ENCODE assay signal across 16 cellular contexts in the genomic region with DNA sequence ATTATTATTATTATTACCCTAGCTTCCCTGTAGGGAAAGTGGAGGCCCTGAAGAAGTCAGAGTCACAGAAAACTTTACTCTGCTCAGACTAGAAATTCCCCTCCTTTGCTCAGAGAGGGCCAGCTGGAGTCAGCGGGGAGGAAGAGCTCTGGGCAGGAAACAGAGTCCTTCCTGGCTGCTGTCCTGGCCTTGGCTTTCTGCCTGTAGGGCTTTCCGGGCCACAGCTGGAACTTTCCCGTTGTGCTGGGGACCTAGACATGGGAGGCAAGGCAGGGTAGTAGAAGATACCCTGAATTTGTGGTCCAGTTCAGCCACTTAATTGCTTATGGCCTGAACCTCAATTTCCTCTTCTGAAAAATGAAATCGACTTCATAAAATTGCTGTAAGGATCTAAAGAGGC. TPM values are rescaled to one million over a fixed set of nuclear protein-coding genes. Genes with fewer than 3 reads are reported as not detected.
DNase-seq lines count a peak whose midpoint lies in the region; ATAC-seq and TF ChIP-seq lines count a peak whose summit lies in the region.
"Had no signal": no experiment of that assay in that cellular context is flagged by ENCODE, and none has a peak within 500 bp of the region (broad histone marks: within the 10 kb centered on the region; RNA-seq: fewer than 3 reads in every experiment).

No MANE protein-coding gene starts in this region.

- no peaks in the 10 kb centered on the region for H3K4me1 Mint-ChIP-seq in immature natural killer cell
- H3K4me1 Mint-ChIP-seq: stimulated activated effector memory CD8-positive, alpha-beta T cell treated with anti-CD3 and anti-CD28 coated beads, Interleukin-12 subunit alpha, Interleukin-12 subunit beta, amount 100 ng/mL, for 72 hours had no signal

- no peak overlapping the region for H3K4me3 ChIP-seq in HL-60 (replicated peaks; ENCODE audit: insufficient read depth, low read length)
- H3K4me3 ChIP-seq in choroid plexus epithelial cell (ENCODE audit: low read depth, low read length) = no peak overlapping the region
- H3K4me3 ChIP-seq in left lung = no peak overlapping the region
- H3K4me3 ChIP-seq in stomach = no peak overlapping the region

- H3K4me1 ChIP-seq in left lung = peaks cover 22 to 86% of the 10 kb centered on the region in 2 donors
- H3K4me1 ChIP-seq in stomach = peaks cover 0 to 67% (median 21%) of the 10 kb centered on the region in 4 donors
- no peaks in the 10 kb centered on the region for H3K4me1 ChIP-seq in foreskin keratinocyte

- no peak overlapping the region for H3K27ac Mint-ChIP-seq in immature natural killer cell
- H3K27ac Mint-ChIP-seq: activated CD4-positive, alpha-beta memory T cell treated with anti-CD3 and anti-CD28 coated beads for 36 hours; stimulated activated effector memory CD8-positive, alpha-beta T cell treated with anti-CD3 and anti-CD28 coated beads, Interleukin-12 subunit alpha, Interleukin-12 subunit beta, amount 100 ng/mL, for 72 hours had no signal

- ATAC-seq in left lung (peak; percentile 48), GM21717 (IDR thresholded peaks at IDR 0.05; ENCODE audit: unreplicated experiment) (no peak), foreskin keratinocyte (no peak)
- ATAC-seq: PC-3; stimulated activated effector memory CD8-positive, alpha-beta T cell treated with anti-CD3 and anti-CD28 coated beads, Interleukin-12 subunit alpha, Interleukin-12 subunit beta, amount 100 ng/mL, for 72 hours had no signal

- peaks cover 2 to 6% (median 5%) of the 10 kb centered on the region in 3 donors for H3K27me3 Mint-ChIP-seq in immature natural killer cell (ENCODE audit: low read depth in 3 of 3)

- DNase-seq in HL-60 (ENCODE audit: low read depth in 1 of 2, low spot score in 1 of 2) (peak in 1 of 2 experiments; percentile 49), choroid plexus epithelial cell (ENCODE audit: low read depth) (peak; percentile 38), left lung (no peak), stomach (peak; percentile 29), immature natural killer cell (no peak), foreskin keratinocyte (no peak), NCI-H524 treated with DMSO at 0.1 percent for 48 hours (lab: John Stamatoyannopoulos, UW) (no peak)
- DNase-seq: activated CD4-positive, alpha-beta memory T cell treated with anti-CD3 and anti-CD28 coated beads for 36 hours; cerebellar nuclear complex; occipital lobe; PC-3; stimulated activated CD4-positive, alpha-beta T cell treated with anti-CD3 and anti-CD28 coated beads, Interleukin-2, amount 100 ng/mL, for 24 hours; T-helper 9 cell had no signal

- TF ChIP-seq CTCF in HL-60 (IDR thresholded peaks at IDR 0.05; ENCODE audit: insufficient read depth, low read length) (no peak), choroid plexus epithelial cell (conservative IDR thresholded peaks at IDR 0.05; ENCODE audit: low read depth, low read length) (no peak), left lung (IDR thresholded peaks at IDR 0.05) (no peak), stomach (IDR thresholded peaks at IDR 0.05) (no peak), foreskin keratinocyte (conservative IDR thresholded peaks at IDR 0.05) (no peak)

- no peak for TF ChIP-seq EP300 in stomach (IDR thresholded peaks at IDR 0.05)

- WGBS in stomach, 5 donors = 23 to 47% (median 34%) methylated on average over 4 of the region's 4 CpGs

- H3K9me3 Mint-ChIP-seq in immature natural killer cell = no peaks in the 10 kb centered on the region
- H3K9me3 Mint-ChIP-seq: activated CD4-positive, alpha-beta memory T cell treated with anti-CD3 and anti-CD28 coated beads for 36 hours; stimulated activated effector memory CD8-positive, alpha-beta T cell treated with anti-CD3 and anti-CD28 coated beads, Interleukin-12 subunit alpha, Interleukin-12 subunit beta, amount 100 ng/mL, for 72 hours had no signal

- no peak overlapping the region for H3K4me3 Mint-ChIP-seq in immature natural killer cell
- H3K4me3 Mint-ChIP-seq: activated CD4-positive, alpha-beta memory T cell treated with anti-CD3 and anti-CD28 coated beads for 36 hours; stimulated activated effector memory CD8-positive, alpha-beta T cell treated with anti-CD3 and anti-CD28 coated beads, Interleukin-12 subunit alpha, Interleukin-12 subunit beta, amount 100 ng/mL, for 72 hours had no signal

- H3K9me3 ChIP-seq in left lung = no peaks in the 10 kb centered on the region
- H3K9me3 ChIP-seq in stomach = no peaks in the 10 kb centered on the region

- H3K27ac ChIP-seq in HL-60 (replicated peaks) = peak overlapping the region; percentile 87
- H3K27ac ChIP-seq in left lung = peak overlapping the region; percentile 1 to 96
- H3K27ac ChIP-seq in stomach = peak overlapping the region in 3 of 5 donors; percentile 0 to 56 (median 27)
- H3K27ac ChIP-seq in foreskin keratinocyte = no peak overlapping the region

- no peaks in the 10 kb centered on the region for H3K36me3 Mint-ChIP-seq in immature natural killer cell
- H3K36me3 Mint-ChIP-seq: activated CD4-positive, alpha-beta memory T cell treated with anti-CD3 and anti-CD28 coated beads for 36 hours; stimulated activated effector memory CD8-positive, alpha-beta T cell treated with anti-CD3 and anti-CD28 coated beads, Interleukin-12 subunit alpha, Interleukin-12 subunit beta, amount 100 ng/mL, for 72 hours had no signal

- H3K27me3 ChIP-seq in HL-60 (ENCODE audit: insufficient read depth, poor library complexity, severe bottlenecking) (no peaks in the 10 kb centered on the region), left lung (no peaks in the 10 kb centered on the region), stomach (no peaks in the 10 kb centered on the region), foreskin keratinocyte (peaks cover 8% of the 10 kb centered on the region)

- H3K36me3 ChIP-seq in left lung (no peaks in the 10 kb centered on the region), stomach (no peaks in the 10 kb centered on the region)

- no peak for TF ChIP-seq POLR2A in stomach (IDR thresholded peaks at IDR 0.05)

- intact Hi-C loops in left lung (cut with DNase I) (no loop called here), stomach (cut with DNase I; ENCODE audit: low total_unique reads) (no loop called here)

RNA-seq across cellular contexts. Expression of a gene that starts 14.0 kb away (rescaled TPM):
- 100 to 1,000 TPM in 1 of 2 donors, 10 to 100 TPM in 1; 50.0 to 444 TPM for total RNA-seq in left lung
- 10 to 100 TPM in 3 of 5 donors, 1 to 10 TPM in 2; 3.8 to 29.9 (median 11.1) TPM for total RNA-seq in stomach
- 100 to 1,000 TPM in 1 of 3 donors, 10 to 100 TPM in 2; 30.8 to 194 (median 81.8) TPM for polyA plus RNA-seq in stomach
- under 1 TPM in 1 of 3 donors, not detected in 2; 0.51 TPM for polyA plus RNA-seq in immature natural killer cell
- total RNA-seq in foreskin keratinocyte = 0.27 and 0.63 TPM in 2 replicates
- 0.25 and 1.6 TPM in 2 replicates for polyA plus RNA-seq in foreskin keratinocyte
- total RNA-seq: activated CD4-positive, alpha-beta memory T cell treated with anti-CD3 and anti-CD28 coated beads for 36 hours; PC-3 had no signal

RNA-seq across cellular contexts. Expression of a gene that starts 29.0 kb away (rescaled TPM):
- total RNA-seq in left lung (1 to 10 TPM in 1 of 2 donors, under 1 TPM in 1; 0.96 to 3.7 TPM), stomach (not detected), foreskin keratinocyte (not detected in 2 replicates)
- polyA plus RNA-seq in stomach (not detected), immature natural killer cell (not detected), foreskin keratinocyte (not detected in 2 replicates)
- total RNA-seq: activated CD4-positive, alpha-beta memory T cell treated with anti-CD3 and anti-CD28 coated beads for 36 hours; kidney epithelial cell; occipital lobe; PC-3 had no signal

RNA-seq across cellular contexts. Expression of a gene that starts 44.5 kb away (rescaled TPM):
- under 1 TPM; 0.32 to 0.42 TPM for total RNA-seq in left lung
- 1 to 10 TPM in 3 of 5 donors, not detected in 2; 2.0 to 4.0 (median 2.8) TPM for total RNA-seq in stomach
- 10 to 100 TPM in 2 of 3 donors, 1 to 10 TPM in 1; 2.0 to 80.0 (median 29.0) TPM for polyA plus RNA-seq in stomach
- not detected for polyA plus RNA-seq in immature natural killer cell
- total RNA-seq in foreskin keratinocyte = not detected in 2 replicates
- polyA plus RNA-seq in foreskin keratinocyte = not detected in 2 replicates
- total RNA-seq: activated CD4-positive, alpha-beta memory T cell treated with anti-CD3 and anti-CD28 coated beads for 36 hours; kidney epithelial cell; occipital lobe; PC-3 had no signal

Comparison
In these comparisons a context has a peak if more than half of its experiments do, and no peak if none do; other contexts are left out.
1. DNase-seq: peak in choroid plexus epithelial cell (single experiment) and stomach (single experiment); none in left lung (0 of 2), immature natural killer cell (0 of 3), foreskin keratinocyte (0 of 2) and NCI-H524 treated with DMSO at 0.1 percent for 48 hours (single experiment).